ENCODE assay signal across 15 cellular contexts in genomic region chr15:65512189-65512588, GRCh38. TPM values are rescaled to one million over a fixed set of nuclear protein-coding genes. Genes with fewer than 3 reads are reported as not detected.
DNase-seq lines count a peak whose midpoint lies in the region; ATAC-seq and TF ChIP-seq lines count a peak whose summit lies in the region.
"Had no signal": no experiment of that assay in that cellular context is flagged by ENCODE, and none has a peak within 500 bp of the region (broad histone marks: within the 10 kb centered on the region; RNA-seq: fewer than 3 reads in every experiment).

No MANE protein-coding gene starts in this region.

- H3K4me3 ChIP-seq in fibroblast of the aortic adventitia (ENCODE audit: low read depth, low read length) (peak overlapping the region; percentile 49), prostate gland (no peak overlapping the region), uterus (peak overlapping the region; percentile 10 to 20)
- H3K4me3 ChIP-seq: SJSA1 had no signal

- ATAC-seq in Right ventricle myocardium inferior (peak; percentile 6), left ventricle myocardium superior (no peak)

- H3K36me3 ChIP-seq in prostate gland (no peaks in the 10 kb centered on the region), uterus (no peaks in the 10 kb centered on the region)

- TF ChIP-seq CTCF in fibroblast of the aortic adventitia (IDR thresholded peaks at IDR 0.05; ENCODE audit: insufficient read depth, low read length) = no peak
- no peak for TF ChIP-seq CTCF in prostate gland (IDR thresholded peaks at IDR 0.05)
- TF ChIP-seq CTCF in uterus (IDR thresholded peaks at IDR 0.05) = no peak

- TF ChIP-seq POLR2A in prostate gland (IDR thresholded peaks at IDR 0.05) = no peak
- no peak for TF ChIP-seq POLR2A in uterus (IDR thresholded peaks at IDR 0.05)

- no peaks in the 10 kb centered on the region for H3K9me3 ChIP-seq in prostate gland
- no peaks in the 10 kb centered on the region for H3K9me3 ChIP-seq in uterus
- H3K9me3 ChIP-seq: SJSA1 had no signal

- DNase-seq in Right ventricle myocardium inferior (ENCODE audit: missing footprints) (no peak), left ventricle myocardium superior (no peak), fibroblast of the aortic adventitia (ENCODE audit: low read depth) (no peak), prostate gland (ENCODE audit: low spot score) (no peak), uterus (no peak), hippocampal formation (lab: John Stamatoyannopoulos, UW) (no peak), kidney tubule cell (ENCODE audit: low spot score) (no peak), SW 1271 (lab: John Stamatoyannopoulos, UW) (no peak)
- DNase-seq: activated naive CD4-positive, alpha-beta T cell treated with anti-CD3 and anti-CD28 coated beads, Interleukin-2, amount 50 U/mL, for 16 hours; cortex of kidney; HCEC 1CT; MM.1S; NCI-H2107; NK-92 treated with Interleukin-12 subunit alpha and Interleukin-12 subunit beta, amount 100 ng/mL, for 24 hours had no signal

- peaks cover 7% of the 10 kb centered on the region for H3K4me1 ChIP-seq in prostate gland (replicated peaks)
- peaks cover 11 to 23% of the 10 kb centered on the region in 2 donors for H3K4me1 ChIP-seq in uterus

- 42% methylated on average over 5 of the region's 5 CpGs for WGBS in prostate gland

- H3K27ac ChIP-seq in prostate gland (peak overlapping the region; percentile 46 to 65), uterus (peak overlapping the region; percentile 74 to 82)
- H3K27ac ChIP-seq: SJSA1 had no signal

- H3K27me3 ChIP-seq in prostate gland (replicated peaks; ENCODE audit: insufficient read depth) = no peaks in the 10 kb centered on the region
- no peaks in the 10 kb centered on the region for H3K27me3 ChIP-seq in uterus
- H3K27me3 ChIP-seq: SJSA1 had no signal

- intact Hi-C loops in Right ventricle myocardium inferior (cut with DNase I) (no loop called here), left ventricle myocardium superior (cut with micrococcal nuclease) (no loop called here), prostate gland (cut with DNase I) (no loop called here), uterus (cut with DNase I; ENCODE audit: low total_unique reads) (no loop called here)

RNA-seq across cellular contexts. Expression of gene DPP8, which starts 5.3 kb away (rescaled TPM):
- total RNA-seq in Right ventricle myocardium inferior (35.6 TPM), left ventricle myocardium superior (36.5 TPM), fibroblast of the aortic adventitia (ENCODE audit: low replicate concordance) (45.2 and 46.5 TPM in 2 replicates), prostate gland (10 to 100 TPM; 32.7 to 39.6 TPM), uterus (10 to 100 TPM; 19.4 to 76.1 (median 36.8) TPM)

RNA-seq across cellular contexts. Expression of gene HACD3, which starts 18.1 kb away (rescaled TPM):
- total RNA-seq in Right ventricle myocardium inferior = 10.5 TPM
- 10.9 TPM for total RNA-seq in left ventricle myocardium superior
- total RNA-seq in fibroblast of the aortic adventitia (ENCODE audit: low replicate concordance) = 30.7 and 89.3 TPM in 2 replicates
- total RNA-seq in prostate gland = 10 to 100 TPM; 41.6 to 91.4 TPM
- total RNA-seq in uterus = 100 to 1,000 TPM in 1 of 4 donors, 10 to 100 TPM in 3; 20.2 to 144 (median 34.6) TPM

Comparison
In these comparisons a context has a peak if more than half of its experiments do, and no peak if none do; other contexts are left out.
1. H3K4me3 ChIP-seq: peak in fibroblast of the aortic adventitia (single experiment) and uterus (2 of 2); none in prostate gland (0 of 2).